Comparison of ENCODE assay signal across 2 cellular contexts in the genomic region with DNA sequence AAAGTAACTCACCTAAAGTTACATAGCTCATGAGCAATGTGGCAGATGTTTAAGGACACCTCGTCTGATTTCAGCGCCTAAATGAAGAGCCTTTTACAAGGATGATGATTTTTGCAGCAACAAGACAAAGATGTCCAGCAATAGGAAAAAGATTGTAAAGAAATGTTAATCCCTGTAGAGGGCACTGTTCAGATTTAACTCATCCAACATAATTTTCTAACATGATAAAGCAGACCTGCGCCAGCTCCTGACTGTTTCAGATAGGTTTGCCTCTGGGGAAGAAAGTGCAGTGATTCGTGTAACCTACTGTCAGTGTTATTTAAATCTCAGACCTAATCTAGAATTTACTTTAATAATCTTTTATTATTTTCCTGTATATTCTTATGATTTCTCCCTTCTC.
TF ChIP-seq lines count a peak whose summit lies in the region.

No MANE protein-coding gene starts in this region.

TF ChIP-seq in liver, 16 proteins besides CTCF, POLR2A, EP300 and RAD21:
- TF ChIP-seq, protein P1, sequence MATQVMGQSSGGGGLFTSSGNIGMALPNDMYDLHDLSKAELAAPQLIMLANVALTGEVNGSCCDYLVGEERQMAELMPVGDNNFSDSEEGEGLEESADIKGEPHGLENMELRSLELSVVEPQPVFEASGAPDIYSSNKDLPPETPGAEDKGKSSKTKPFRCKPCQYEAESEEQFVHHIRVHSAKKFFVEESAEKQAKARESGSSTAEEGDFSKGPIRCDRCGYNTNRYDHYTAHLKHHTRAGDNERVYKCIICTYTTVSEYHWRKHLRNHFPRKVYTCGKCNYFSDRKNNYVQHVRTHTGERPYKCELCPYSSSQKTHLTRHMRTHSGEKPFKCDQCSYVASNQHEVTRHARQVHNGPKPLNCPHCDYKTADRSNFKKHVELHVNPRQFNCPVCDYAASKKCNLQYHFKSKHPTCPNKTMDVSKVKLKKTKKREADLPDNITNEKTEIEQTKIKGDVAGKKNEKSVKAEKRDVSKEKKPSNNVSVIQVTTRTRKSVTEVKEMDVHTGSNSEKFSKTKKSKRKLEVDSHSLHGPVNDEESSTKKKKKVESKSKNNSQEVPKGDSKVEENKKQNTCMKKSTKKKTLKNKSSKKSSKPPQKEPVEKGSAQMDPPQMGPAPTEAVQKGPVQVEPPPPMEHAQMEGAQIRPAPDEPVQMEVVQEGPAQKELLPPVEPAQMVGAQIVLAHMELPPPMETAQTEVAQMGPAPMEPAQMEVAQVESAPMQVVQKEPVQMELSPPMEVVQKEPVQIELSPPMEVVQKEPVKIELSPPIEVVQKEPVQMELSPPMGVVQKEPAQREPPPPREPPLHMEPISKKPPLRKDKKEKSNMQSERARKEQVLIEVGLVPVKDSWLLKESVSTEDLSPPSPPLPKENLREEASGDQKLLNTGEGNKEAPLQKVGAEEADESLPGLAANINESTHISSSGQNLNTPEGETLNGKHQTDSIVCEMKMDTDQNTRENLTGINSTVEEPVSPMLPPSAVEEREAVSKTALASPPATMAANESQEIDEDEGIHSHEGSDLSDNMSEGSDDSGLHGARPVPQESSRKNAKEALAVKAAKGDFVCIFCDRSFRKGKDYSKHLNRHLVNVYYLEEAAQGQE (IDR thresholded peaks at IDR 0.05), result no peak
- TF ChIP-seq, protein P2, sequence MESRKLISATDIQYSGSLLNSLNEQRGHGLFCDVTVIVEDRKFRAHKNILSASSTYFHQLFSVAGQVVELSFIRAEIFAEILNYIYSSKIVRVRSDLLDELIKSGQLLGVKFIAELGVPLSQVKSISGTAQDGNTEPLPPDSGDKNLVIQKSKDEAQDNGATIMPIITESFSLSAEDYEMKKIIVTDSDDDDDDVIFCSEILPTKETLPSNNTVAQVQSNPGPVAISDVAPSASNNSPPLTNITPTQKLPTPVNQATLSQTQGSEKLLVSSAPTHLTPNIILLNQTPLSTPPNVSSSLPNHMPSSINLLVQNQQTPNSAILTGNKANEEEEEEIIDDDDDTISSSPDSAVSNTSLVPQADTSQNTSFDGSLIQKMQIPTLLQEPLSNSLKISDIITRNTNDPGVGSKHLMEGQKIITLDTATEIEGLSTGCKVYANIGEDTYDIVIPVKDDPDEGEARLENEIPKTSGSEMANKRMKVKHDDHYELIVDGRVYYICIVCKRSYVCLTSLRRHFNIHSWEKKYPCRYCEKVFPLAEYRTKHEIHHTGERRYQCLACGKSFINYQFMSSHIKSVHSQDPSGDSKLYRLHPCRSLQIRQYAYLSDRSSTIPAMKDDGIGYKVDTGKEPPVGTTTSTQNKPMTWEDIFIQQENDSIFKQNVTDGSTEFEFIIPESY (IDR thresholded peaks at IDR 0.05), result no peak
- TF ChIP-seq TAF1 (conservative IDR thresholded peaks at IDR 0.05) (no peak), RXRA (IDR thresholded peaks at IDR 0.05) (no peak)

TF ChIP-seq in HepG2, 621 proteins besides CTCF, POLR2A, EP300 and RAD21 (continued from another document and continues in another):
- TF ChIP-seq, protein P3, sequence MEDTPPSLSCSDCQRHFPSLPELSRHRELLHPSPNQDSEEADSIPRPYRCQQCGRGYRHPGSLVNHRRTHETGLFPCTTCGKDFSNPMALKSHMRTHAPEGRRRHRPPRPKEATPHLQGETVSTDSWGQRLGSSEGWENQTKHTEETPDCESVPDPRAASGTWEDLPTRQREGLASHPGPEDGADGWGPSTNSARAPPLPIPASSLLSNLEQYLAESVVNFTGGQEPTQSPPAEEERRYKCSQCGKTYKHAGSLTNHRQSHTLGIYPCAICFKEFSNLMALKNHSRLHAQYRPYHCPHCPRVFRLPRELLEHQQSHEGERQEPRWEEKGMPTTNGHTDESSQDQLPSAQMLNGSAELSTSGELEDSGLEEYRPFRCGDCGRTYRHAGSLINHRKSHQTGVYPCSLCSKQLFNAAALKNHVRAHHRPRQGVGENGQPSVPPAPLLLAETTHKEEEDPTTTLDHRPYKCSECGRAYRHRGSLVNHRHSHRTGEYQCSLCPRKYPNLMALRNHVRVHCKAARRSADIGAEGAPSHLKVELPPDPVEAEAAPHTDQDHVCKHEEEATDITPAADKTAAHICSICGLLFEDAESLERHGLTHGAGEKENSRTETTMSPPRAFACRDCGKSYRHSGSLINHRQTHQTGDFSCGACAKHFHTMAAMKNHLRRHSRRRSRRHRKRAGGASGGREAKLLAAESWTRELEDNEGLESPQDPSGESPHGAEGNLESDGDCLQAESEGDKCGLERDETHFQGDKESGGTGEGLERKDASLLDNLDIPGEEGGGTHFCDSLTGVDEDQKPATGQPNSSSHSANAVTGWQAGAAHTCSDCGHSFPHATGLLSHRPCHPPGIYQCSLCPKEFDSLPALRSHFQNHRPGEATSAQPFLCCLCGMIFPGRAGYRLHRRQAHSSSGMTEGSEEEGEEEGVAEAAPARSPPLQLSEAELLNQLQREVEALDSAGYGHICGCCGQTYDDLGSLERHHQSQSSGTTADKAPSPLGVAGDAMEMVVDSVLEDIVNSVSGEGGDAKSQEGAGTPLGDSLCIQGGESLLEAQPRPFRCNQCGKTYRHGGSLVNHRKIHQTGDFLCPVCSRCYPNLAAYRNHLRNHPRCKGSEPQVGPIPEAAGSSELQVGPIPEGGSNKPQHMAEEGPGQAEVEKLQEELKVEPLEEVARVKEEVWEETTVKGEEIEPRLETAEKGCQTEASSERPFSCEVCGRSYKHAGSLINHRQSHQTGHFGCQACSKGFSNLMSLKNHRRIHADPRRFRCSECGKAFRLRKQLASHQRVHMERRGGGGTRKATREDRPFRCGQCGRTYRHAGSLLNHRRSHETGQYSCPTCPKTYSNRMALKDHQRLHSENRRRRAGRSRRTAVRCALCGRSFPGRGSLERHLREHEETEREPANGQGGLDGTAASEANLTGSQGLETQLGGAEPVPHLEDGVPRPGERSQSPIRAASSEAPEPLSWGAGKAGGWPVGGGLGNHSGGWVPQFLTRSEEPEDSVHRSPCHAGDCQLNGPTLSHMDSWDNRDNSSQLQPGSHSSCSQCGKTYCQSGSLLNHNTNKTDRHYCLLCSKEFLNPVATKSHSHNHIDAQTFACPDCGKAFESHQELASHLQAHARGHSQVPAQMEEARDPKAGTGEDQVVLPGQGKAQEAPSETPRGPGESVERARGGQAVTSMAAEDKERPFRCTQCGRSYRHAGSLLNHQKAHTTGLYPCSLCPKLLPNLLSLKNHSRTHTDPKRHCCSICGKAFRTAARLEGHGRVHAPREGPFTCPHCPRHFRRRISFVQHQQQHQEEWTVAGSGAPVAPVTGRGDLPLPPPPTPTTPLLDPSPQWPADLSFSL (CRISPR knock-in tag; IDR thresholded peaks at IDR 0.05), result no peak
- TF ChIP-seq SIN3A (IDR thresholded peaks at IDR 0.05; ENCODE audit: borderline replicate concordance, low read depth, low read length) (no peak), ZNF780A (CRISPR knock-in tag; IDR thresholded peaks at IDR 0.05) (no peak), NFYC (CRISPR knock-in tag; IDR thresholded peaks at IDR 0.05) (no peak)
- TF ChIP-seq, protein P4, sequence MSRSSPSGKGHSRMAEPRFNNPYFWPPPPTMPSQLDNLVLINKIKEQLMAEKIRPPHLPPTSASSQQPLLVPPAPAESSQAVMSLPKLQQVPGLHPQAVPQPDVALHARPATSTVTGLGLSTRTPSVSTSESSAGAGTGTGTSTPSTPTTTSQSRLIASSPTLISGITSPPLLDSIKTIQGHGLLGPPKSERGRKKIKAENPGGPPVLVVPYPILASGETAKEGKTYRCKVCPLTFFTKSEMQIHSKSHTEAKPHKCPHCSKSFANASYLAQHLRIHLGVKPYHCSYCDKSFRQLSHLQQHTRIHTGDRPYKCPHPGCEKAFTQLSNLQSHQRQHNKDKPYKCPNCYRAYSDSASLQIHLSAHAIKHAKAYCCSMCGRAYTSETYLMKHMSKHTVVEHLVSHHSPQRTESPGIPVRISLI (CRISPR knock-in tag; IDR thresholded peaks at IDR 0.05; ENCODE audit: borderline replicate concordance), result no peak
- TF ChIP-seq, protein P5, sequence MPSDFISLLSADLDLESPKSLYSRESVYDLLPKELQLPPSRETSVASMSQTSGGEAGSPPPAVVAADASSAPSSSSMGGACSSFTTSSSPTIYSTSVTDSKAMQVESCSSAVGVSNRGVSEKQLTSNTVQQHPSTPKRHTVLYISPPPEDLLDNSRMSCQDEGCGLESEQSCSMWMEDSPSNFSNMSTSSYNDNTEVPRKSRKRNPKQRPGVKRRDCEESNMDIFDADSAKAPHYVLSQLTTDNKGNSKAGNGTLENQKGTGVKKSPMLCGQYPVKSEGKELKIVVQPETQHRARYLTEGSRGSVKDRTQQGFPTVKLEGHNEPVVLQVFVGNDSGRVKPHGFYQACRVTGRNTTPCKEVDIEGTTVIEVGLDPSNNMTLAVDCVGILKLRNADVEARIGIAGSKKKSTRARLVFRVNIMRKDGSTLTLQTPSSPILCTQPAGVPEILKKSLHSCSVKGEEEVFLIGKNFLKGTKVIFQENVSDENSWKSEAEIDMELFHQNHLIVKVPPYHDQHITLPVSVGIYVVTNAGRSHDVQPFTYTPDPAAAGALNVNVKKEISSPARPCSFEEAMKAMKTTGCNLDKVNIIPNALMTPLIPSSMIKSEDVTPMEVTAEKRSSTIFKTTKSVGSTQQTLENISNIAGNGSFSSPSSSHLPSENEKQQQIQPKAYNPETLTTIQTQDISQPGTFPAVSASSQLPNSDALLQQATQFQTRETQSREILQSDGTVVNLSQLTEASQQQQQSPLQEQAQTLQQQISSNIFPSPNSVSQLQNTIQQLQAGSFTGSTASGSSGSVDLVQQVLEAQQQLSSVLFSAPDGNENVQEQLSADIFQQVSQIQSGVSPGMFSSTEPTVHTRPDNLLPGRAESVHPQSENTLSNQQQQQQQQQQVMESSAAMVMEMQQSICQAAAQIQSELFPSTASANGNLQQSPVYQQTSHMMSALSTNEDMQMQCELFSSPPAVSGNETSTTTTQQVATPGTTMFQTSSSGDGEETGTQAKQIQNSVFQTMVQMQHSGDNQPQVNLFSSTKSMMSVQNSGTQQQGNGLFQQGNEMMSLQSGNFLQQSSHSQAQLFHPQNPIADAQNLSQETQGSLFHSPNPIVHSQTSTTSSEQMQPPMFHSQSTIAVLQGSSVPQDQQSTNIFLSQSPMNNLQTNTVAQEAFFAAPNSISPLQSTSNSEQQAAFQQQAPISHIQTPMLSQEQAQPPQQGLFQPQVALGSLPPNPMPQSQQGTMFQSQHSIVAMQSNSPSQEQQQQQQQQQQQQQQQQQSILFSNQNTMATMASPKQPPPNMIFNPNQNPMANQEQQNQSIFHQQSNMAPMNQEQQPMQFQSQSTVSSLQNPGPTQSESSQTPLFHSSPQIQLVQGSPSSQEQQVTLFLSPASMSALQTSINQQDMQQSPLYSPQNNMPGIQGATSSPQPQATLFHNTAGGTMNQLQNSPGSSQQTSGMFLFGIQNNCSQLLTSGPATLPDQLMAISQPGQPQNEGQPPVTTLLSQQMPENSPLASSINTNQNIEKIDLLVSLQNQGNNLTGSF (CRISPR knock-in tag; IDR thresholded peaks at IDR 0.05), result no peak
- TF ChIP-seq, protein P6, sequence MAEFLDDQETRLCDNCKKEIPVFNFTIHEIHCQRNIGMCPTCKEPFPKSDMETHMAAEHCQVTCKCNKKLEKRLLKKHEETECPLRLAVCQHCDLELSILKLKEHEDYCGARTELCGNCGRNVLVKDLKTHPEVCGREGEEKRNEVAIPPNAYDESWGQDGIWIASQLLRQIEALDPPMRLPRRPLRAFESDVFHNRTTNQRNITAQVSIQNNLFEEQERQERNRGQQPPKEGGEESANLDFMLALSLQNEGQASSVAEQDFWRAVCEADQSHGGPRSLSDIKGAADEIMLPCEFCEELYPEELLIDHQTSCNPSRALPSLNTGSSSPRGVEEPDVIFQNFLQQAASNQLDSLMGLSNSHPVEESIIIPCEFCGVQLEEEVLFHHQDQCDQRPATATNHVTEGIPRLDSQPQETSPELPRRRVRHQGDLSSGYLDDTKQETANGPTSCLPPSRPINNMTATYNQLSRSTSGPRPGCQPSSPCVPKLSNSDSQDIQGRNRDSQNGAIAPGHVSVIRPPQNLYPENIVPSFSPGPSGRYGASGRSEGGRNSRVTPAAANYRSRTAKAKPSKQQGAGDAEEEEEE (CRISPR knock-in tag; IDR thresholded peaks at IDR 0.05; ENCODE audit: borderline replicate concordance), result no peak
- TF ChIP-seq, protein P7, sequence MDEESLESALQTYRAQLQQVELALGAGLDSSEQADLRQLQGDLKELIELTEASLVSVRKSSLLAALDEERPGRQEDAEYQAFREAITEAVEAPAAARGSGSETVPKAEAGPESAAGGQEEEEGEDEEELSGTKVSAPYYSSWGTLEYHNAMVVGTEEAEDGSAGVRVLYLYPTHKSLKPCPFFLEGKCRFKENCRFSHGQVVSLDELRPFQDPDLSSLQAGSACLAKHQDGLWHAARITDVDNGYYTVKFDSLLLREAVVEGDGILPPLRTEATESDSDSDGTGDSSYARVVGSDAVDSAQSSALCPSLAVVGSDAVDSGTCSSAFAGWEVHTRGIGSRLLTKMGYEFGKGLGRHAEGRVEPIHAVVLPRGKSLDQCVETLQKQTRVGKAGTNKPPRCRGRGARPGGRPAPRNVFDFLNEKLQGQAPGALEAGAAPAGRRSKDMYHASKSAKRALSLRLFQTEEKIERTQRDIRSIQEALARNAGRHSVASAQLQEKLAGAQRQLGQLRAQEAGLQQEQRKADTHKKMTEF (CRISPR knock-in tag; IDR thresholded peaks at IDR 0.05), result no peak
